ENCODE assay signal across 9 cellular contexts in genomic region chr2:70094171-70094977, GRCh38. TPM values are rescaled to one million over a fixed set of nuclear protein-coding genes. Genes with fewer than 3 reads are reported as not detected.
DNase-seq lines count a peak whose midpoint lies in the region; ATAC-seq and TF ChIP-seq lines count a peak whose summit lies in the region.
"Had no signal": no experiment of that assay in that cellular context is flagged by ENCODE, and none has a peak within 500 bp of the region (broad histone marks: within the 10 kb centered on the region; RNA-seq: fewer than 3 reads in every experiment).

No MANE protein-coding gene starts in this region.

- peaks cover 54 to 61% (median 55%) of the 10 kb centered on the region in 3 donors for H3K4me1 Mint-ChIP-seq in T-cell
- peaks cover 13% of the 10 kb centered on the region for H3K4me1 Mint-ChIP-seq in Caco-2 (ENCODE audit: low read depth, unreplicated experiment)

- H4K20me1 ChIP-seq in smooth muscle cell (ENCODE audit: low read depth) = peaks cover 8% of the 10 kb centered on the region

- H3K27me3 ChIP-seq in smooth muscle cell (ENCODE audit: low read depth) = no peaks in the 10 kb centered on the region
- H3K27me3 ChIP-seq in Caco-2 (replicated peaks; ENCODE audit: control insufficient read depth, insufficient read depth, low read length) = no peaks in the 10 kb centered on the region

- no peaks in the 10 kb centered on the region for H3K9me3 Mint-ChIP-seq in T-cell
- H3K9me3 Mint-ChIP-seq in Caco-2 (ENCODE audit: unreplicated experiment) = no peaks in the 10 kb centered on the region

- TF ChIP-seq CTCF in GM12872 (IDR thresholded peaks at IDR 0.05; ENCODE audit: insufficient read depth, low read depth, low read length) (peak; percentile 39; the same call in 2 of the 3 replicates), smooth muscle cell (IDR thresholded peaks at IDR 0.05; ENCODE audit: borderline replicate concordance, insufficient read depth, poor library complexity, severe bottlenecking) (no peak), Caco-2 (IDR thresholded peaks at IDR 0.05; ENCODE audit: insufficient read depth in 1 of 2, low read depth in 1 of 2, low read length in 1 of 2, severe bottlenecking in 1 of 2, unreplicated experiment in 1 of 2) (no peak)

- intact Hi-C loops in sciatic nerve (cut with DNase I) (no loop called here), Caco-2 (cut with micrococcal nuclease; ENCODE audit: unreplicated experiment) (no loop called here)

- H3K27me3 Mint-ChIP-seq in T-cell = no peaks in the 10 kb centered on the region
- no peaks in the 10 kb centered on the region for H3K27me3 Mint-ChIP-seq in Caco-2 (ENCODE audit: insufficient read depth, unreplicated experiment)

- no peak overlapping the region for H3K4me2 ChIP-seq in smooth muscle cell
- H3K4me2 ChIP-seq: KMS-11 had no signal

- no peak overlapping the region for H3K4me3 ChIP-seq in smooth muscle cell
- no peak overlapping the region for H3K4me3 ChIP-seq in Caco-2 (ENCODE audit: low read depth, low read length)

- H3K36me3 Mint-ChIP-seq in T-cell (peaks cover 16% of the 10 kb centered on the region), Caco-2 (ENCODE audit: insufficient read depth, unreplicated experiment) (peaks cover 8% of the 10 kb centered on the region)

- peaks cover 4% of the 10 kb centered on the region for H3F3A ChIP-seq in smooth muscle cell (ENCODE audit: low read depth)

- H3K9ac ChIP-seq in smooth muscle cell (ENCODE audit: low read depth) = no peak overlapping the region
- H3K9ac ChIP-seq: KMS-11 had no signal

- no peaks in the 10 kb centered on the region for H3K9me3 ChIP-seq in smooth muscle cell (replicated peaks; ENCODE audit: low read depth)
- no peaks in the 10 kb centered on the region; the same call in 1 of the 2 replicates for H3K9me3 ChIP-seq in Caco-2

- 90% methylated on average over 5 of the region's 5 CpGs for WGBS in smooth muscle cell (ENCODE audit: low lambda C conversion rate)

- peaks cover 3% of the 10 kb centered on the region for H3K79me2 ChIP-seq in smooth muscle cell (ENCODE audit: low read depth)

- peak overlapping the region; percentile 98 to 99 for H3K27ac Mint-ChIP-seq in T-cell
- no peak overlapping the region for H3K27ac Mint-ChIP-seq in Caco-2 (ENCODE audit: unreplicated experiment)

- peak in 2 of 4 experiments; percentile 3 to 10 for ATAC-seq in T-cell (replicated peaks in 1 of 4)
- peak; percentile 11 for ATAC-seq in esophagus mucosa
- ATAC-seq in sciatic nerve = peak; percentile 12
- ATAC-seq in HG03571 (IDR thresholded peaks at IDR 0.05; ENCODE audit: unreplicated experiment) = no peak

- CTCF ChIA-PET in T-cell (lab: Charles Lee) (interaction anchor here (0.6 to 1.4 kb wide), 8 partner anchors 9 to 162 kb away, joined by 3 to 5 read pairs (median 4); no protein-coding TSS in a partner anchor), Caco-2 (lab: Charles Lee) (no interaction called here)

- POLR2A ChIA-PET in T-cell (lab: Charles Lee) = interaction anchor here (0.6 to 1.1 kb wide), 5 partner anchors 9 to 397 kb away, joined by 3 to 5 read pairs (median 4); no protein-coding TSS in a partner anchor
- POLR2A ChIA-PET in Caco-2 (lab: Charles Lee) = interaction anchor here (0.7 kb wide), 1 partner anchor 14 kb away, joined by 3 read pairs; no protein-coding TSS in a partner anchor

- no TSS peak for BruUV-seq in Caco-2 (replicated peaks; lab: Mats Ljungman, UMichigan)

- H3K4me3 Mint-ChIP-seq in T-cell (peak overlapping the region; percentile 81 to 86 (median 84)), Caco-2 (ENCODE audit: unreplicated experiment) (no peak overlapping the region)

- DNase-seq in T-cell = no peak
- DNase-seq in sciatic nerve (ENCODE audit: low spot score) = no peak
- no peak for DNase-seq in smooth muscle cell (lab: John Stamatoyannopoulos, UW; ENCODE audit: unreplicated experiment)
- no peak for DNase-seq in activated CD4-positive, alpha-beta T cell treated with anti-CD3 and anti-CD28 coated beads, Interleukin-2, amount 50 U/mL, for 1 hour
- no peak for DNase-seq in Caco-2

- no peak overlapping the region for H2AFZ ChIP-seq in smooth muscle cell (ENCODE audit: low read depth)

- no peak overlapping the region for H3K27ac ChIP-seq in smooth muscle cell (ENCODE audit: low read depth)
- H3K27ac ChIP-seq: KMS-11 had no signal

- no peaks in the 10 kb centered on the region for H3K36me3 ChIP-seq in smooth muscle cell (ENCODE audit: low read depth)
- H3K36me3 ChIP-seq in Caco-2 (ENCODE audit: control insufficient read depth, insufficient read depth, low read length) = no peaks in the 10 kb centered on the region; the same call in 1 of the 2 replicates

- H3K4me1 ChIP-seq in smooth muscle cell (ENCODE audit: low read depth) = no peaks in the 10 kb centered on the region
- no peaks in the 10 kb centered on the region for H3K4me1 ChIP-seq in Caco-2

RNA-seq across cellular contexts. Expression of gene PCBP1, which starts 7.1 kb away (rescaled TPM):
- 100 to 1,000 TPM; 303 to 431 (median 386) TPM for total RNA-seq in T-cell
- 214 TPM for total RNA-seq in esophagus mucosa
- 285 TPM for total RNA-seq in sciatic nerve
- total RNA-seq in smooth muscle cell = 90.7 and 109 TPM in 2 replicates
- 145 and 150 TPM in 2 replicates for polyA plus RNA-seq in smooth muscle cell
- total RNA-seq in Caco-2 (2022) = 308 and 319 TPM in 2 replicates
